Comparison of ENCODE assay signal across 31 cellular contexts in genomic region chr6:146985966-146986365, GRCh38.
"Had no signal": no experiment of that assay in that cellular context is flagged by ENCODE, and none has a peak within 500 bp of the region (broad histone marks: within the 10 kb centered on the region; RNA-seq: fewer than 3 reads in every experiment).

No MANE protein-coding gene starts in this region.

- ATAC-seq: activated CD4-positive, alpha-beta T cell treated with anti-CD3 and anti-CD28 coated beads for 36 hours; activated CD4-positive, CD25-positive, alpha-beta regulatory T cell treated with anti-CD3 and anti-CD28 coated beads, Interleukin-2, amount 50 U/mL, for 24 hours; activated CD8-positive, alpha-beta memory T cell treated with anti-CD3 and anti-CD28 coated beads, Interleukin-2, amount 10 ng/mL, durations not matched to agents 7 days and 5 days; activated CD8-positive, alpha-beta T cell treated with anti-CD3 and anti-CD28 coated beads, Interleukin-2, amount 10 ng/mL, durations not matched to agents 7 days and 5 days; activated naive CD8-positive, alpha-beta T cell treated with anti-CD3 and anti-CD28 coated beads, Interleukin-2, amount 50 U/mL, for 24 hours had no signal

- H3K4me1 ChIP-seq: ascending aorta had no signal

- DNase-seq: activated CD4-positive, alpha-beta memory T cell treated with anti-CD3 and anti-CD28 coated beads, Interleukin-2, amount 10 ng/mL, durations not matched to agents 7 days and 5 days; activated CD4-positive, alpha-beta T cell treated with anti-CD3 and anti-CD28 coated beads for 1 hour; activated CD4-positive, alpha-beta T cell treated with anti-CD3 and anti-CD28 coated beads for 36 hours; activated CD4-positive, alpha-beta T cell treated with anti-CD3 and anti-CD28 coated beads for 48 hours; activated CD4-positive, alpha-beta T cell treated with anti-CD3 and anti-CD28 coated beads, Interleukin-2, amount 10 ng/mL, durations not matched to agents 7 days and 5 days; activated CD4-positive, alpha-beta T cell treated with anti-CD3 and anti-CD28 coated beads, Interleukin-2, amount 50 U/mL, for 48 hours; activated CD4-positive, CD25-positive, alpha-beta regulatory T cell; activated CD8-positive, alpha-beta memory T cell treated with anti-CD3 and anti-CD28 coated beads for 24 hours; activated CD8-positive, alpha-beta memory T cell treated with anti-CD3 and anti-CD28 coated beads, Interleukin-2, amount 10 ng/mL, durations not matched to agents 7 days and 5 days; activated CD8-positive, alpha-beta memory T cell treated with anti-CD3 and anti-CD28 coated beads, Interleukin-2, amount 50 U/mL, for 48 hours; activated CD8-positive, alpha-beta T cell treated with anti-CD3 and anti-CD28 coated beads, Interleukin-2, amount 10 ng/mL, durations not matched to agents 7 days and 5 days; activated effector memory CD4-positive, alpha-beta T cell treated with Interleukin-2 at 50 U/mL for 16 hours; activated gamma-delta T cell; activated naive CD4-positive, alpha-beta T cell treated with anti-CD3 and anti-CD28 coated beads, Interleukin-2, amount 10 ng/mL, durations not matched to agents 7 days and 5 days; activated naive CD4-positive, alpha-beta T cell treated with Interleukin-2 at 50 U/mL for 16 hours; activated naive CD8-positive, alpha-beta T cell treated with anti-CD3 and anti-CD28 coated beads, Interleukin-2, amount 10 ng/mL, durations not matched to agents 7 days and 5 days; activated naive CD8-positive, alpha-beta T cell treated with anti-CD3 and anti-CD28 coated beads, Interleukin-2, amount 50 U/mL, for 24 hours; activated T-cell treated with anti-CD3 and anti-CD28 coated beads, Interleukin-2, amount 50 U/mL, for 24 hours; activated T-cell treated with anti-CD3 and anti-CD28 coated beads, Interleukin-2, amount 50 U/mL, for 48 hours; amygdala; anterior cingulate cortex; caudate nucleus; cerebellar nuclear complex; T-helper 1 cell; T-helper 2 cell; T-helper 9 cell; WERI-Rb-1 had no signal

- H3K27ac ChIP-seq: ascending aorta, cardiac muscle cell, WERI-Rb-1 had no signal

- H3K4me3 ChIP-seq: ascending aorta, cardiac muscle cell had no signal

- FAIRE-seq: bronchial epithelial cell had no signal

- H3K36me3 ChIP-seq: ascending aorta, cardiac muscle cell, WERI-Rb-1 had no signal

- H3K27me3 ChIP-seq: ascending aorta, cardiac muscle cell had no signal
